In genomic region chr7:46198691-46199090, GRCh38 we compare ENCODE assay signal across 37 cellular contexts.
"Had no signal": no experiment of that assay in that cellular context is flagged by ENCODE, and none has a peak within 500 bp of the region (broad histone marks: within the 10 kb centered on the region; RNA-seq: fewer than 3 reads in every experiment).

No MANE protein-coding gene starts in this region.

- H3K27ac Mint-ChIP-seq: activated B cell treated with CpG ODN at 0.5 μM for 24 hours; activated CD8-positive, alpha-beta T cell treated with anti-CD3 and anti-CD28 coated beads for 36 hours; activated naive CD4-positive, alpha-beta T cell treated with anti-CD3 and anti-CD28 coated beads for 36 hours; activated naive CD4-positive, alpha-beta T cell treated with anti-CD3 and anti-CD28 coated beads, Interleukin-2, amount 50 U/mL, for 24 hours; activated naive CD8-positive, alpha-beta T cell treated with anti-CD3 and anti-CD28 coated beads for 36 hours; activated naive CD8-positive, alpha-beta T cell treated with anti-CD3 and anti-CD28 coated beads, Interleukin-2, amount 50 U/mL, for 24 hours; activated T-helper 17 cell treated with anti-CD3 and anti-CD28 coated beads, Interleukin-2, amount 50 U/mL, for 72 hours; effector memory CD8-positive, alpha-beta T cell; T-helper 17 cell; T-helper 2 cell treated with Interferon-gamma antibody and Interleukin-4, amounts not matched to agents 5 μg/mL and 100 μg/mL, for 36 hours had no signal

- H3K27ac ChIP-seq: adrenal gland, body of pancreas, cardiac muscle cell, epithelial cell of prostate, esophagus squamous epithelium, foreskin keratinocyte, gastrocnemius medialis, WERI-Rb-1 had no signal

- ATAC-seq: activated CD4-positive, CD25-positive, alpha-beta regulatory T cell treated with anti-CD3 and anti-CD28 coated beads, Interleukin-2, amount 50 U/mL, for 24 hours; activated CD8-positive, alpha-beta T cell treated with anti-CD3 and anti-CD28 coated beads for 36 hours; activated naive CD8-positive, alpha-beta T cell treated with anti-CD3 and anti-CD28 coated beads, Interleukin-2, amount 50 U/mL, for 24 hours; activated T-cell treated with anti-CD3 and anti-CD28 coated beads, Interleukin-2, amount 50 U/mL, for 4 hours; activated T-helper 17 cell treated with anti-CD3 and anti-CD28 coated beads, Interleukin-2, amount 50 U/mL, for 72 hours; body of pancreas; effector memory CD8-positive, alpha-beta T cell; foreskin keratinocyte; gastrocnemius medialis; T-helper 17 cell had no signal

- H3K4me1 ChIP-seq: adrenal gland, body of pancreas, esophagus squamous epithelium, foreskin keratinocyte, gastrocnemius medialis had no signal

- H3K9me3 Mint-ChIP-seq: activated B cell treated with CpG ODN at 0.5 μM for 24 hours; activated naive CD4-positive, alpha-beta T cell treated with anti-CD3 and anti-CD28 coated beads for 36 hours; activated naive CD4-positive, alpha-beta T cell treated with anti-CD3 and anti-CD28 coated beads, Interleukin-2, amount 50 U/mL, for 24 hours; activated naive CD8-positive, alpha-beta T cell treated with anti-CD3 and anti-CD28 coated beads, Interleukin-2, amount 50 U/mL, for 24 hours; activated T-cell treated with anti-CD3 and anti-CD28 coated beads, Interleukin-2, amount 50 U/mL, for 4 hours; T-helper 2 cell treated with Interferon-gamma antibody and Interleukin-4, amounts not matched to agents 5 μg/mL and 100 μg/mL, for 36 hours had no signal

- FAIRE-seq: endothelial cell of umbilical vein had no signal

- H3K9me3 ChIP-seq: adrenal gland, body of pancreas, esophagus squamous epithelium, gastrocnemius medialis had no signal

- DNase-seq: activated B cell treated with CpG ODN at 0.5 μM for 24 hours; activated CD4-positive, alpha-beta T cell treated with anti-CD3 and anti-CD28 coated beads for 48 hours; activated CD4-positive, alpha-beta T cell treated with anti-CD3 and anti-CD28 coated beads, Interleukin-2, amount 50 U/mL, for 1 hour; activated CD4-positive, alpha-beta T cell treated with anti-CD3 and anti-CD28 coated beads, Interleukin-2, amount 50 U/mL, for 48 hours; activated CD8-positive, alpha-beta memory T cell treated with anti-CD3 and anti-CD28 coated beads for 24 hours; activated CD8-positive, alpha-beta T cell treated with anti-CD3 and anti-CD28 coated beads for 36 hours; activated effector memory CD4-positive, alpha-beta T cell treated with Interleukin-2 at 50 U/mL for 16 hours; activated naive CD4-positive, alpha-beta T cell treated with anti-CD3 and anti-CD28 coated beads for 36 hours; activated naive CD8-positive, alpha-beta T cell treated with anti-CD3 and anti-CD28 coated beads for 36 hours; activated naive CD8-positive, alpha-beta T cell treated with anti-CD3 and anti-CD28 coated beads, Interleukin-2, amount 50 U/mL, for 24 hours; activated T-cell treated with anti-CD3 and anti-CD28 coated beads, Interleukin-2, amount 50 U/mL, for 4 hours; adrenal gland; amygdala; aorta; body of pancreas; central memory CD4-positive, alpha-beta T cell; cerebellar nuclear complex; cortex of kidney; dermis blood vessel endothelial cell; effector CD4-positive, alpha-beta T cell; effector memory CD8-positive, alpha-beta T cell; esophagus squamous epithelium; foreskin keratinocyte; gastrocnemius medialis; glutamatergic neuron; heart left ventricle; T-helper 1 cell; T-helper 17 cell; T1000; WERI-Rb-1 had no signal

- H3K4me1 Mint-ChIP-seq: activated B cell treated with CpG ODN at 0.5 μM for 24 hours; activated naive CD4-positive, alpha-beta T cell treated with anti-CD3 and anti-CD28 coated beads, Interleukin-2, amount 50 U/mL, for 24 hours; activated naive CD8-positive, alpha-beta T cell treated with anti-CD3 and anti-CD28 coated beads for 36 hours; activated naive CD8-positive, alpha-beta T cell treated with anti-CD3 and anti-CD28 coated beads, Interleukin-2, amount 50 U/mL, for 24 hours; activated T-helper 17 cell treated with anti-CD3 and anti-CD28 coated beads, Interleukin-2, amount 50 U/mL, for 72 hours; T-helper 17 cell had no signal

- H3K4me3 ChIP-seq: adrenal gland, body of pancreas, cardiac muscle cell, esophagus squamous epithelium, gastrocnemius medialis, heart left ventricle had no signal

- H3K27me3 Mint-ChIP-seq: activated B cell treated with CpG ODN at 0.5 μM for 24 hours; activated CD8-positive, alpha-beta T cell treated with anti-CD3 and anti-CD28 coated beads for 36 hours; activated naive CD8-positive, alpha-beta T cell treated with anti-CD3 and anti-CD28 coated beads for 36 hours; activated naive CD8-positive, alpha-beta T cell treated with anti-CD3 and anti-CD28 coated beads, Interleukin-2, amount 50 U/mL, for 24 hours; activated T-helper 17 cell treated with anti-CD3 and anti-CD28 coated beads, Interleukin-2, amount 50 U/mL, for 72 hours; effector memory CD8-positive, alpha-beta T cell; T-helper 17 cell had no signal

- H3K36me3 ChIP-seq: adrenal gland, cardiac muscle cell, esophagus squamous epithelium, gastrocnemius medialis, heart left ventricle, WERI-Rb-1 had no signal

- H3K36me3 Mint-ChIP-seq: activated naive CD4-positive, alpha-beta T cell treated with anti-CD3 and anti-CD28 coated beads, Interleukin-2, amount 50 U/mL, for 24 hours; activated naive CD8-positive, alpha-beta T cell treated with anti-CD3 and anti-CD28 coated beads for 36 hours had no signal

- H3K4me3 Mint-ChIP-seq: activated B cell treated with CpG ODN at 0.5 μM for 24 hours; activated CD8-positive, alpha-beta T cell treated with anti-CD3 and anti-CD28 coated beads for 36 hours; activated naive CD4-positive, alpha-beta T cell treated with anti-CD3 and anti-CD28 coated beads for 36 hours; activated naive CD4-positive, alpha-beta T cell treated with anti-CD3 and anti-CD28 coated beads, Interleukin-2, amount 50 U/mL, for 24 hours; activated naive CD8-positive, alpha-beta T cell treated with anti-CD3 and anti-CD28 coated beads for 36 hours; activated naive CD8-positive, alpha-beta T cell treated with anti-CD3 and anti-CD28 coated beads, Interleukin-2, amount 50 U/mL, for 24 hours; activated T-cell treated with anti-CD3 and anti-CD28 coated beads, Interleukin-2, amount 50 U/mL, for 4 hours; activated T-helper 17 cell treated with anti-CD3 and anti-CD28 coated beads, Interleukin-2, amount 50 U/mL, for 72 hours; effector memory CD8-positive, alpha-beta T cell; T-helper 17 cell; T-helper 2 cell treated with Interferon-gamma antibody and Interleukin-4, amounts not matched to agents 5 μg/mL and 100 μg/mL, for 36 hours had no signal
